Comparison of ENCODE assay signal across 8 cellular contexts in genomic region chr17:32143525-32143865, GRCh38. TPM values are rescaled to one million over a fixed set of nuclear protein-coding genes. Genes with fewer than 3 reads are reported as not detected.
DNase-seq lines count a peak whose midpoint lies in the region; ATAC-seq and TF ChIP-seq lines count a peak whose summit lies in the region.

No MANE protein-coding gene starts in this region.

- H3K27me3 Mint-ChIP-seq in T-helper 1 cell treated with Interleukin-12 subunit alpha and Interleukin-12 subunit beta and Interleukin-4 antibody, amounts not matched to agents 30 μg/mL and 1 μg/mL, for 36 hours (ENCODE audit: low read depth), result no peaks in the 10 kb centered on the region
- H3K27me3 Mint-ChIP-seq in activated CD8-positive, alpha-beta T cell treated with anti-CD3 and anti-CD28 coated beads, Interleukin-2, amount 10 ng/mL, durations not matched to agents 7 days and 5 days (ENCODE audit: low read depth), result no peaks in the 10 kb centered on the region

- peaks cover 22% of the 10 kb centered on the region for H3K4me1 Mint-ChIP-seq in T-helper 1 cell treated with Interleukin-12 subunit alpha and Interleukin-12 subunit beta and Interleukin-4 antibody, amounts not matched to agents 30 μg/mL and 1 μg/mL, for 36 hours (ENCODE audit: low read depth)
- peaks cover 34% of the 10 kb centered on the region for H3K4me1 Mint-ChIP-seq in activated CD8-positive, alpha-beta T cell treated with anti-CD3 and anti-CD28 coated beads, Interleukin-2, amount 10 ng/mL, durations not matched to agents 7 days and 5 days (ENCODE audit: low read depth)

- H3K27me3 ChIP-seq in suprapubic skin, result no peaks in the 10 kb centered on the region

- H3K4me3 ChIP-seq in iPS-18c (ENCODE audit: insufficient read depth, low read depth, low read length) (peak overlapping the region; percentile 83), suprapubic skin (peak overlapping the region; percentile 98)

- H3K4me3 Mint-ChIP-seq in T-helper 1 cell treated with Interleukin-12 subunit alpha and Interleukin-12 subunit beta and Interleukin-4 antibody, amounts not matched to agents 30 μg/mL and 1 μg/mL, for 36 hours, result peak overlapping the region; percentile 93
- peak overlapping the region; percentile 98 for H3K4me3 Mint-ChIP-seq in activated CD8-positive, alpha-beta T cell treated with anti-CD3 and anti-CD28 coated beads, Interleukin-2, amount 10 ng/mL, durations not matched to agents 7 days and 5 days

- H3K27ac Mint-ChIP-seq in T-helper 1 cell treated with Interleukin-12 subunit alpha and Interleukin-12 subunit beta and Interleukin-4 antibody, amounts not matched to agents 30 μg/mL and 1 μg/mL, for 36 hours, result peak overlapping the region; percentile 76
- no peak overlapping the region for H3K27ac Mint-ChIP-seq in activated CD8-positive, alpha-beta T cell treated with anti-CD3 and anti-CD28 coated beads, Interleukin-2, amount 10 ng/mL, durations not matched to agents 7 days and 5 days

- H3K36me3 Mint-ChIP-seq in T-helper 1 cell treated with Interleukin-12 subunit alpha and Interleukin-12 subunit beta and Interleukin-4 antibody, amounts not matched to agents 30 μg/mL and 1 μg/mL, for 36 hours (ENCODE audit: low read depth), result peaks cover 6% of the 10 kb centered on the region
- H3K36me3 Mint-ChIP-seq in activated CD8-positive, alpha-beta T cell treated with anti-CD3 and anti-CD28 coated beads, Interleukin-2, amount 10 ng/mL, durations not matched to agents 7 days and 5 days (ENCODE audit: low read depth), result peaks cover 9% of the 10 kb centered on the region

- peak overlapping the region; percentile 92 for H3K27ac ChIP-seq in suprapubic skin

- POLR2A ChIA-PET in activated CD8-positive, alpha-beta T cell treated with anti-CD3 and anti-CD28 coated beads, Interleukin-2, amount 10 ng/mL, durations not matched to agents 7 days and 5 days (lab: Charles Lee), result interaction anchor here (1.4 kb wide), 1 partner anchor 16 kb away, joined by 4 read pairs; no protein-coding TSS in a partner anchor

- H3K9me3 ChIP-seq in iPS-18c (ENCODE audit: control insufficient read depth, insufficient read depth, low read length), result no peaks in the 10 kb centered on the region
- no peaks in the 10 kb centered on the region for H3K9me3 ChIP-seq in suprapubic skin

- CTCF ChIA-PET in activated CD8-positive, alpha-beta T cell treated with anti-CD3 and anti-CD28 coated beads, Interleukin-2, amount 10 ng/mL, durations not matched to agents 7 days and 5 days (lab: Charles Lee), result interaction anchor here (8.8 kb wide), 1 partner anchor 136 kb away, joined by 110 read pairs; the partner anchor contains the start of gene LRRC37B

- TF ChIP-seq CTCF in suprapubic skin (IDR thresholded peaks at IDR 0.05), result no peak
- no peak for TF ChIP-seq CTCF in GM13976 (IDR thresholded peaks at IDR 0.05; ENCODE audit: borderline replicate concordance, control extremely low read depth, extremely low read depth, insufficient read depth, missing control alignments)

- 30% methylated on average over 6 of the region's 6 CpGs for WGBS in suprapubic skin

- ATAC-seq in activated CD8-positive, alpha-beta T cell treated with anti-CD3 and anti-CD28 coated beads, Interleukin-2, amount 10 ng/mL, durations not matched to agents 7 days and 5 days, result no peak
- ATAC-seq in GM18505 (IDR thresholded peaks at IDR 0.05; ENCODE audit: unreplicated experiment), result no peak

- in situ Hi-C loops in GM13976 (cut with MboI; ENCODE audit: low sequenced_read_pairs, unreplicated experiment), result loop anchor here (25.0 kb wide), 1 partner anchor 131 kb away; the partner anchor contains the start of gene LRRC37B

- H3K4me1 ChIP-seq in suprapubic skin, result peaks cover 60% of the 10 kb centered on the region

- TF ChIP-seq POLR2A in suprapubic skin (IDR thresholded peaks at IDR 0.05), result no peak
- TF ChIP-seq POLR2A in GM18505 (IDR thresholded peaks at IDR 0.05; ENCODE audit: borderline replicate concordance, extremely low read depth, insufficient read depth, insufficient read length), result no peak

- H3K36me3 ChIP-seq in suprapubic skin, result no peaks in the 10 kb centered on the region

- H3K9me3 Mint-ChIP-seq in T-helper 1 cell treated with Interleukin-12 subunit alpha and Interleukin-12 subunit beta and Interleukin-4 antibody, amounts not matched to agents 30 μg/mL and 1 μg/mL, for 36 hours, result no peaks in the 10 kb centered on the region
- H3K9me3 Mint-ChIP-seq in activated CD8-positive, alpha-beta T cell treated with anti-CD3 and anti-CD28 coated beads, Interleukin-2, amount 10 ng/mL, durations not matched to agents 7 days and 5 days (ENCODE audit: insufficient read depth), result no peaks in the 10 kb centered on the region

- no peak for TF ChIP-seq EP300 in suprapubic skin (IDR thresholded peaks at IDR 0.05)

- no peak for DNase-seq in T-helper 1 cell
- no peak for DNase-seq in activated CD8-positive, alpha-beta T cell treated with anti-CD3 and anti-CD28 coated beads, Interleukin-2, amount 10 ng/mL, durations not matched to agents 7 days and 5 days
- DNase-seq in suprapubic skin (ENCODE audit: low spot score in 2 of 2), result no peak
- no peak for DNase-seq in stimulated activated CD4-positive, alpha-beta T cell treated with anti-CD3 and anti-CD28 coated beads, Interleukin-15, amount 100 ng/mL, for 24 hours
- DNase-seq in GM13976 (ENCODE audit: low spot score), result no peak

RNA-seq across cellular contexts. Expression of gene RHOT1, which starts 1.2 kb away (rescaled TPM):
- 10 to 100 TPM; 29.9 to 31.4 TPM for total RNA-seq in activated CD8-positive, alpha-beta T cell treated with anti-CD3 and anti-CD28 coated beads, Interleukin-2, amount 10 ng/mL, durations not matched to agents 7 days and 5 days
- total RNA-seq in suprapubic skin, result 100 to 1,000 TPM in 1 of 4 donors, 10 to 100 TPM in 3; 50.0 to 102 (median 61.4) TPM
